In the genomic region with DNA sequence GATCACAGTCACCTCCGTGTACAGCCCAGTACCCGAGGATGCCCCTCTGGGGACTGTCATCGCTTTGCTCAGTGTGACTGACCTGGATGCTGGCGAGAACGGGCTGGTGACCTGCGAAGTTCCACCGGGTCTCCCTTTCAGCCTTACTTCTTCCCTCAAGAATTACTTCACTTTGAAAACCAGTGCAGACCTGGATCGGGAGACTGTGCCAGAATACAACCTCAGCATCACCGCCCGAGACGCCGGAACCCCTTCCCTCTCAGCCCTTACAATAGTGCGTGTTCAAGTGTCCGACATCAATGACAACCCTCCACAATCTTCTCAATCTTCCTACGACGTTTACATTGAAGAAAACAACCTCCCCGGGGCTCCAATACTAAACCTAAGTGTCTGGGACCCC, we compare ENCODE assay signal across 2 cellular contexts.
TF ChIP-seq lines count a peak whose summit lies in the region.

No MANE protein-coding gene starts in this region.

TF ChIP-seq in liver, 16 proteins besides CTCF, POLR2A, EP300 and RAD21:
- TF ChIP-seq, protein P1, sequence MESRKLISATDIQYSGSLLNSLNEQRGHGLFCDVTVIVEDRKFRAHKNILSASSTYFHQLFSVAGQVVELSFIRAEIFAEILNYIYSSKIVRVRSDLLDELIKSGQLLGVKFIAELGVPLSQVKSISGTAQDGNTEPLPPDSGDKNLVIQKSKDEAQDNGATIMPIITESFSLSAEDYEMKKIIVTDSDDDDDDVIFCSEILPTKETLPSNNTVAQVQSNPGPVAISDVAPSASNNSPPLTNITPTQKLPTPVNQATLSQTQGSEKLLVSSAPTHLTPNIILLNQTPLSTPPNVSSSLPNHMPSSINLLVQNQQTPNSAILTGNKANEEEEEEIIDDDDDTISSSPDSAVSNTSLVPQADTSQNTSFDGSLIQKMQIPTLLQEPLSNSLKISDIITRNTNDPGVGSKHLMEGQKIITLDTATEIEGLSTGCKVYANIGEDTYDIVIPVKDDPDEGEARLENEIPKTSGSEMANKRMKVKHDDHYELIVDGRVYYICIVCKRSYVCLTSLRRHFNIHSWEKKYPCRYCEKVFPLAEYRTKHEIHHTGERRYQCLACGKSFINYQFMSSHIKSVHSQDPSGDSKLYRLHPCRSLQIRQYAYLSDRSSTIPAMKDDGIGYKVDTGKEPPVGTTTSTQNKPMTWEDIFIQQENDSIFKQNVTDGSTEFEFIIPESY (IDR thresholded peaks at IDR 0.05) = no peak
- TF ChIP-seq EGR1 (IDR thresholded peaks at IDR 0.05; ENCODE audit: low read depth in 2 of 2) = no peak
- no peak for TF ChIP-seq FOXA2 (IDR thresholded peaks at IDR 0.05)
- no peak for TF ChIP-seq YY1 (IDR thresholded peaks at IDR 0.05)
- TF ChIP-seq TAF1 (conservative IDR thresholded peaks at IDR 0.05) = no peak
- TF ChIP-seq JUND (IDR thresholded peaks at IDR 0.05) = no peak
- no peak for TF ChIP-seq HNF4A (conservative IDR thresholded peaks at IDR 0.05)
- TF ChIP-seq, protein P2, sequence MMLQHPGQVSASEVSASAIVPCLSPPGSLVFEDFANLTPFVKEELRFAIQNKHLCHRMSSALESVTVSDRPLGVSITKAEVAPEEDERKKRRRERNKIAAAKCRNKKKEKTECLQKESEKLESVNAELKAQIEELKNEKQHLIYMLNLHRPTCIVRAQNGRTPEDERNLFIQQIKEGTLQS (IDR thresholded peaks at IDR 0.05) = no peak

TF ChIP-seq in HepG2, 621 proteins besides CTCF, POLR2A, EP300 and RAD21:
- TF ChIP-seq ZNF329 (CRISPR knock-in tag; IDR thresholded peaks at IDR 0.05; ENCODE audit: low read depth) (no peak), NFE2L2 (IDR thresholded peaks at IDR 0.05; ENCODE audit: low read length) (no peak), ZNF253 (CRISPR knock-in tag; IDR thresholded peaks at IDR 0.05; ENCODE audit: borderline replicate concordance) (no peak), ZNF761 (CRISPR knock-in tag; conservative IDR thresholded peaks at IDR 0.05) (no peak), TARDBP (CRISPR knock-in tag; IDR thresholded peaks at IDR 0.05) (no peak), ZMYM2 (CRISPR knock-in tag; IDR thresholded peaks at IDR 0.05) (no peak), RBFOX2 (IDR thresholded peaks at IDR 0.05; ENCODE audit: low read depth, low read length) (no peak), IRX3 (CRISPR knock-in tag; IDR thresholded peaks at IDR 0.05; ENCODE audit: borderline replicate concordance, low read depth) (no peak), ZNF772 (CRISPR knock-in tag; IDR thresholded peaks at IDR 0.05) (no peak), KDM5B (CRISPR knock-in tag; IDR thresholded peaks at IDR 0.05; ENCODE audit: borderline replicate concordance) (no peak), ASH2L (IDR thresholded peaks at IDR 0.05; ENCODE audit: insufficient read length, low read depth, low read length) (no peak), HMG20A (CRISPR knock-in tag; IDR thresholded peaks at IDR 0.05; ENCODE audit: borderline replicate concordance) (no peak)
- TF ChIP-seq, protein P3, sequence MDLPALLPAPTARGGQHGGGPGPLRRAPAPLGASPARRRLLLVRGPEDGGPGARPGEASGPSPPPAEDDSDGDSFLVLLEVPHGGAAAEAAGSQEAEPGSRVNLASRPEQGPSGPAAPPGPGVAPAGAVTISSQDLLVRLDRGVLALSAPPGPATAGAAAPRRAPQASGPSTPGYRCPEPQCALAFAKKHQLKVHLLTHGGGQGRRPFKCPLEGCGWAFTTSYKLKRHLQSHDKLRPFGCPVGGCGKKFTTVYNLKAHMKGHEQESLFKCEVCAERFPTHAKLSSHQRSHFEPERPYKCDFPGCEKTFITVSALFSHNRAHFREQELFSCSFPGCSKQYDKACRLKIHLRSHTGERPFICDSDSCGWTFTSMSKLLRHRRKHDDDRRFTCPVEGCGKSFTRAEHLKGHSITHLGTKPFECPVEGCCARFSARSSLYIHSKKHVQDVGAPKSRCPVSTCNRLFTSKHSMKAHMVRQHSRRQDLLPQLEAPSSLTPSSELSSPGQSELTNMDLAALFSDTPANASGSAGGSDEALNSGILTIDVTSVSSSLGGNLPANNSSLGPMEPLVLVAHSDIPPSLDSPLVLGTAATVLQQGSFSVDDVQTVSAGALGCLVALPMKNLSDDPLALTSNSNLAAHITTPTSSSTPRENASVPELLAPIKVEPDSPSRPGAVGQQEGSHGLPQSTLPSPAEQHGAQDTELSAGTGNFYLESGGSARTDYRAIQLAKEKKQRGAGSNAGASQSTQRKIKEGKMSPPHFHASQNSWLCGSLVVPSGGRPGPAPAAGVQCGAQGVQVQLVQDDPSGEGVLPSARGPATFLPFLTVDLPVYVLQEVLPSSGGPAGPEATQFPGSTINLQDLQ (CRISPR knock-in tag; IDR thresholded peaks at IDR 0.05) = no peak
- TF ChIP-seq, protein P4, sequence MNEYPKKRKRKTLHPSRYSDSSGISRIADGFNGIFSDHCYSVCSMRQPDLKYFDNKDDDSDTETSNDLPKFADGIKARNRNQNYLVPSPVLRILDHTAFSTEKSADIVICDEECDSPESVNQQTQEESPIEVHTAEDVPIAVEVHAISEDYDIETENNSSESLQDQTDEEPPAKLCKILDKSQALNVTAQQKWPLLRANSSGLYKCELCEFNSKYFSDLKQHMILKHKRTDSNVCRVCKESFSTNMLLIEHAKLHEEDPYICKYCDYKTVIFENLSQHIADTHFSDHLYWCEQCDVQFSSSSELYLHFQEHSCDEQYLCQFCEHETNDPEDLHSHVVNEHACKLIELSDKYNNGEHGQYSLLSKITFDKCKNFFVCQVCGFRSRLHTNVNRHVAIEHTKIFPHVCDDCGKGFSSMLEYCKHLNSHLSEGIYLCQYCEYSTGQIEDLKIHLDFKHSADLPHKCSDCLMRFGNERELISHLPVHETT (CRISPR knock-in tag; conservative IDR thresholded peaks at IDR 0.05) = no peak
- TF ChIP-seq, protein P5, sequence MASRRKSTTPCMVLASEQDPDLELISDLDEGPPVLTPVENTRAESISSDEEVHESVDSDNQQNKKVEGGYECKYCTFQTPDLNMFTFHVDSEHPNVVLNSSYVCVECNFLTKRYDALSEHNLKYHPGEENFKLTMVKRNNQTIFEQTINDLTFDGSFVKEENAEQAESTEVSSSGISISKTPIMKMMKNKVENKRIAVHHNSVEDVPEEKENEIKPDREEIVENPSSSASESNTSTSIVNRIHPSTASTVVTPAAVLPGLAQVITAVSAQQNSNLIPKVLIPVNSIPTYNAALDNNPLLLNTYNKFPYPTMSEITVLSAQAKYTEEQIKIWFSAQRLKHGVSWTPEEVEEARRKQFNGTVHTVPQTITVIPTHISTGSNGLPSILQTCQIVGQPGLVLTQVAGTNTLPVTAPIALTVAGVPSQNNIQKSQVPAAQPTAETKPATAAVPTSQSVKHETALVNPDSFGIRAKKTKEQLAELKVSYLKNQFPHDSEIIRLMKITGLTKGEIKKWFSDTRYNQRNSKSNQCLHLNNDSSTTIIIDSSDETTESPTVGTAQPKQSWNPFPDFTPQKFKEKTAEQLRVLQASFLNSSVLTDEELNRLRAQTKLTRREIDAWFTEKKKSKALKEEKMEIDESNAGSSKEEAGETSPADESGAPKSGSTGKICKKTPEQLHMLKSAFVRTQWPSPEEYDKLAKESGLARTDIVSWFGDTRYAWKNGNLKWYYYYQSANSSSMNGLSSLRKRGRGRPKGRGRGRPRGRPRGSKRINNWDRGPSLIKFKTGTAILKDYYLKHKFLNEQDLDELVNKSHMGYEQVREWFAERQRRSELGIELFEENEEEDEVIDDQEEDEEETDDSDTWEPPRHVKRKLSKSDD (CRISPR knock-in tag; IDR thresholded peaks at IDR 0.05; ENCODE audit: low read depth) = no peak
- TF ChIP-seq, protein P6, sequence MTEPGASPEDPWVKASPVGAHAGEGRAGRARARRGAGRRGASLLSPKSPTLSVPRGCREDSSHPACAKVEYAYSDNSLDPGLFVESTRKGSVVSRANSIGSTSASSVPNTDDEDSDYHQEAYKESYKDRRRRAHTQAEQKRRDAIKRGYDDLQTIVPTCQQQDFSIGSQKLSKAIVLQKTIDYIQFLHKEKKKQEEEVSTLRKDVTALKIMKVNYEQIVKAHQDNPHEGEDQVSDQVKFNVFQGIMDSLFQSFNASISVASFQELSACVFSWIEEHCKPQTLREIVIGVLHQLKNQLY (CRISPR knock-in tag; IDR thresholded peaks at IDR 0.05) = no peak
TF ChIP-seq in HepG2: peak in this region for 0.
